Comparison of ENCODE assay signal across 8 cellular contexts in genomic region chr11:124800226-124800929, GRCh38.
DNase-seq lines count a peak whose midpoint lies in the region; ATAC-seq and TF ChIP-seq lines count a peak whose summit lies in the region.

Gene MSANTD2, minus strand, starts transcription at chr11:124800406. Its CDS starts 26 bp downstream, at chr11:124800380.

- peak within 1 kb of the TSS; percentile 71 for H3K4me2 ChIP-seq in OCI-LY1 (ENCODE audit: low read length)

- H3K9me2 ChIP-seq in OCI-LY1 (ENCODE audit: low read depth, low read length), result no peaks in the 10 kb centered on the region

- H4K20me1 ChIP-seq in OCI-LY1 (ENCODE audit: insufficient read depth, low read length), result no peaks in the 10 kb centered on the region

- TF ChIP-seq POLR2A in erythroblast (IDR thresholded peaks at IDR 0.05; ENCODE audit: low read length), result peak; percentile 60

- peak within 1 kb of the TSS; percentile 85 for H3K9ac ChIP-seq in OCI-LY1 (ENCODE audit: low read length)
- peak within 1 kb of the TSS; percentile 78 to 87 for H3K9ac ChIP-seq in mucosa of rectum (ENCODE audit: low read depth in 1 of 2, low read length in 2 of 2)

- no peak within 1 kb of the TSS for H3K27ac ChIP-seq in OCI-LY1 (ENCODE audit: low read depth, low read length, poor library complexity, severe bottlenecking)
- peak within 1 kb of the TSS; percentile 95 to 96 for H3K27ac ChIP-seq in mucosa of rectum (ENCODE audit: low read depth in 2 of 2, low read length in 2 of 2)

- H3K36me3 ChIP-seq in OCI-LY1 (ENCODE audit: insufficient read depth, low read length), result no peaks in the 10 kb centered on the region
- no peaks in the 10 kb centered on the region for H3K36me3 ChIP-seq in mucosa of rectum (ENCODE audit: control insufficient read depth in 2 of 2, insufficient read depth in 2 of 2, low read length in 2 of 2)

- H3K27me3 ChIP-seq in OCI-LY1 (ENCODE audit: insufficient read depth, low read length) (no peaks in the 10 kb centered on the region), mucosa of rectum (ENCODE audit: control insufficient read depth in 2 of 2, insufficient read depth in 2 of 2, low read length in 2 of 2) (no peaks in the 10 kb centered on the region)

- peak; percentile 89 for ATAC-seq in GM19463 (IDR thresholded peaks at IDR 0.05; ENCODE audit: unreplicated experiment)

- H3K4me3 ChIP-seq in OCI-LY1 (ENCODE audit: low read depth, low read length, poor library complexity, severe bottlenecking), result peak within 1 kb of the TSS; percentile 88
- peak within 1 kb of the TSS; percentile 90 to 94 for H3K4me3 ChIP-seq in mucosa of rectum (ENCODE audit: low read length in 2 of 2)

- peaks cover 16% of the 10 kb centered on the region for H3K4me1 ChIP-seq in OCI-LY1 (ENCODE audit: insufficient read depth, low read length, severe bottlenecking)
- H3K4me1 ChIP-seq in mucosa of rectum (ENCODE audit: control insufficient read depth in 2 of 2, insufficient read depth in 2 of 2, low read length in 2 of 2), result peaks cover 13 to 14% of the 10 kb centered on the region in 2 donors

- no peak; the same call in 1 of the 2 replicates for TF ChIP-seq CTCF in OCI-LY1 (IDR thresholded peaks at IDR 0.05; ENCODE audit: low read length)

- no peaks in the 10 kb centered on the region for H3K9me3 ChIP-seq in OCI-LY1 (ENCODE audit: low read length)
- no peaks in the 10 kb centered on the region for H3K9me3 ChIP-seq in mucosa of rectum (ENCODE audit: control insufficient read depth in 2 of 2, low read length in 2 of 2)

- H3F3A ChIP-seq in OCI-LY1 (ENCODE audit: insufficient read depth, low read length), result no peaks in the 10 kb centered on the region

- no peaks in the 10 kb centered on the region for H3K79me2 ChIP-seq in OCI-LY1 (ENCODE audit: insufficient read depth, low read length)

- peak within 1 kb of the TSS; percentile 16 for H2AFZ ChIP-seq in OCI-LY1 (ENCODE audit: low read length)

- DNase-seq in COLO829 (ENCODE audit: low spot score) (peak; percentile 51), HK-2 (ENCODE audit: unreplicated experiment) (peak; percentile 70), erythroblast (lab: John Stamatoyannopoulos, UW) (peak; percentile 78 to 83)
- peak; percentile 84 for DNase-seq in activated T-cell treated with anti-CD3 and anti-CD28 coated beads, Interleukin-2, amount 50 U/mL, for 1 hour
- DNase-seq in stimulated activated CD8-positive, alpha-beta memory T cell treated with anti-CD3 and anti-CD28 coated beads, Interleukin-4, amount 100 ng/mL, for 48 hours, result peak; percentile 88
